10 cellular contexts compared by ENCODE assay signal in genomic region chr9:112218908-112219307, GRCh38. TPM values are rescaled to one million over a fixed set of nuclear protein-coding genes. Genes with fewer than 3 reads are reported as not detected.
DNase-seq lines count a peak whose midpoint lies in the region; ATAC-seq and TF ChIP-seq lines count a peak whose summit lies in the region.
"Had no signal": no experiment of that assay in that cellular context is flagged by ENCODE, and none has a peak within 500 bp of the region (broad histone marks: within the 10 kb centered on the region; RNA-seq: fewer than 3 reads in every experiment).

No MANE protein-coding gene starts in this region.

- H2AK5ac ChIP-seq in trophoblast cell (ENCODE audit: low read length), result no peak overlapping the region

- no peak overlapping the region for H3K4me2 ChIP-seq in trophoblast cell (ENCODE audit: low read length)

- H4K8ac ChIP-seq in trophoblast cell (ENCODE audit: low read depth, low read length), result no peak overlapping the region

- H3K79me1 ChIP-seq in trophoblast cell (ENCODE audit: low read length), result no peaks in the 10 kb centered on the region

- no CpG with 5 or more reads among the region's 3 CpGs for WGBS in trophoblast cell (ENCODE audit: extremely low coverage, insufficient coverage, insufficient read length)

- no peak overlapping the region for H2AFZ ChIP-seq in trophoblast cell (ENCODE audit: insufficient read depth, low read length, poor library complexity)

- no peak overlapping the region for H3K4me3 ChIP-seq in GM12864 (ENCODE audit: low read depth, low read length)
- H3K4me3 ChIP-seq in trophoblast cell (ENCODE audit: low read depth, low read length), result no peak overlapping the region
- H3K4me3 ChIP-seq: lung had no signal

- no peak overlapping the region for H2BK120ac ChIP-seq in trophoblast cell (ENCODE audit: insufficient read depth, low read length, poor library complexity)

- peaks cover 11% of the 10 kb centered on the region in 2 experiments for H3K36me3 ChIP-seq in trophoblast cell (ENCODE audit: control insufficient read depth in 1 of 2, insufficient read depth in 2 of 2, low read length in 2 of 2)

- no peak overlapping the region for H3K14ac ChIP-seq in trophoblast cell (ENCODE audit: low read length)

- no peak overlapping the region for H3K23ac ChIP-seq in trophoblast cell (ENCODE audit: low read length)

- peak overlapping the region; percentile 61 for H3K27ac Mint-ChIP-seq in activated CD4-positive, alpha-beta memory T cell treated with anti-CD3 and anti-CD28 coated beads, Interleukin-2, amount 10 ng/mL, durations not matched to agents 7 days and 5 days
- no peak overlapping the region for H3K27ac Mint-ChIP-seq in WTC11

- no peak overlapping the region for H4K12ac ChIP-seq in trophoblast cell (ENCODE audit: low read depth, low read length)

- peak; percentile 88 for DNase-seq in GM12864 (ENCODE audit: low read depth)
- DNase-seq in activated CD4-positive, alpha-beta memory T cell treated with anti-CD3 and anti-CD28 coated beads, Interleukin-2, amount 10 ng/mL, durations not matched to agents 7 days and 5 days, result peak; percentile 21
- no peak for DNase-seq in trophoblast cell
- DNase-seq in NCI-H1092 (lab: John Stamatoyannopoulos, UW), result no peak
- no peak for DNase-seq in WTC11 (ENCODE audit: low spot score)
- DNase-seq in superior temporal gyrus (ENCODE audit: extremely low spot score), result no peak
- DNase-seq: NCI-H146 had no signal

- POLR2A ChIA-PET in activated CD4-positive, alpha-beta memory T cell treated with anti-CD3 and anti-CD28 coated beads, Interleukin-2, amount 10 ng/mL, durations not matched to agents 7 days and 5 days (lab: Charles Lee), result interaction anchor here (1.0 to 2.4 kb wide), 10 partner anchors 9 to 160 kb away, joined by 3 to 17 read pairs (median 4); partner anchors contain the start of genes PTBP3 and SUSD1
- POLR2A ChIA-PET in WTC11 (lab: Charles Lee), result interaction anchor here (0.6 kb wide), 1 partner anchor 84 kb away, joined by 3 read pairs; no protein-coding TSS in a partner anchor

- no peak overlapping the region for H2BK12ac ChIP-seq in trophoblast cell (ENCODE audit: low read length)

- H3K4me1 ChIP-seq in trophoblast cell (ENCODE audit: control insufficient read depth in 1 of 2, insufficient read depth in 2 of 2, low read length in 2 of 2), result no peaks in the 10 kb centered on the region

- peaks cover 63% of the 10 kb centered on the region for H3K36me3 Mint-ChIP-seq in activated CD4-positive, alpha-beta memory T cell treated with anti-CD3 and anti-CD28 coated beads, Interleukin-2, amount 10 ng/mL, durations not matched to agents 7 days and 5 days (ENCODE audit: low read depth)
- H3K36me3 Mint-ChIP-seq in WTC11, result peaks cover 13% of the 10 kb centered on the region

- H3K27ac ChIP-seq in trophoblast cell (ENCODE audit: low read depth, low read length), result no peak overlapping the region

- no peaks in the 10 kb centered on the region for H3K27me3 Mint-ChIP-seq in activated CD4-positive, alpha-beta memory T cell treated with anti-CD3 and anti-CD28 coated beads, Interleukin-2, amount 10 ng/mL, durations not matched to agents 7 days and 5 days
- H3K27me3 Mint-ChIP-seq in WTC11 (ENCODE audit: low read depth), result no peaks in the 10 kb centered on the region

- peak overlapping the region; percentile 25 for H3K4me3 Mint-ChIP-seq in activated CD4-positive, alpha-beta memory T cell treated with anti-CD3 and anti-CD28 coated beads, Interleukin-2, amount 10 ng/mL, durations not matched to agents 7 days and 5 days
- H3K4me3 Mint-ChIP-seq in WTC11, result no peak overlapping the region

- no peak overlapping the region for H3K4ac ChIP-seq in trophoblast cell (ENCODE audit: low read depth, low read length)

- H3K9me3 ChIP-seq in trophoblast cell (ENCODE audit: insufficient read depth, low read depth, low read length), result no peaks in the 10 kb centered on the region

- no peak overlapping the region for H2BK5ac ChIP-seq in trophoblast cell (ENCODE audit: low read depth, low read length, poor library complexity)

- H3K9me3 Mint-ChIP-seq in activated CD4-positive, alpha-beta memory T cell treated with anti-CD3 and anti-CD28 coated beads, Interleukin-2, amount 10 ng/mL, durations not matched to agents 7 days and 5 days, result no peaks in the 10 kb centered on the region
- H3K9me3 Mint-ChIP-seq in WTC11, result no peaks in the 10 kb centered on the region

- CTCF ChIA-PET in activated CD4-positive, alpha-beta memory T cell treated with anti-CD3 and anti-CD28 coated beads, Interleukin-2, amount 10 ng/mL, durations not matched to agents 7 days and 5 days (lab: Charles Lee), result interaction anchor here (0.8 to 1.5 kb wide), 5 partner anchors 7 to 116 kb away, joined by 3 to 5 read pairs (median 3); no protein-coding TSS in a partner anchor
- CTCF ChIA-PET in WTC11 (lab: Charles Lee), result interaction anchor here (1.0 to 1.2 kb wide), 2 partner anchors 106 to 115 kb away, joined by 4 read pairs; partner anchors contain the start of gene PTBP3

- H3K18ac ChIP-seq in trophoblast cell (ENCODE audit: low read length), result no peak overlapping the region

- H3K79me2 ChIP-seq in trophoblast cell (ENCODE audit: control insufficient read depth, insufficient read depth, low read length, poor library complexity), result no peaks in the 10 kb centered on the region

- H3K9ac ChIP-seq in trophoblast cell (ENCODE audit: low read length), result no peak overlapping the region

- no peaks in the 10 kb centered on the region for H3K27me3 ChIP-seq in trophoblast cell (ENCODE audit: insufficient read depth, low read length)

- no peak overlapping the region for H4K91ac ChIP-seq in trophoblast cell (ENCODE audit: low read depth, low read length)

- ATAC-seq in GM19395 (IDR thresholded peaks at IDR 0.05; ENCODE audit: unreplicated experiment) (peak; percentile 98), HG03060 (IDR thresholded peaks at IDR 0.05; ENCODE audit: low read depth, unreplicated experiment) (peak; percentile 80), WTC11 (no peak)

- no peak for TF ChIP-seq CTCF in GM12864 (IDR thresholded peaks at IDR 0.05; ENCODE audit: low read depth, low read length, missing control alignments)
- TF ChIP-seq CTCF in WTC11 (IDR thresholded peaks at IDR 0.05), result no peak

- H3K4me1 Mint-ChIP-seq in activated CD4-positive, alpha-beta memory T cell treated with anti-CD3 and anti-CD28 coated beads, Interleukin-2, amount 10 ng/mL, durations not matched to agents 7 days and 5 days, result peaks cover 34% of the 10 kb centered on the region
- peaks cover 6% of the 10 kb centered on the region for H3K4me1 Mint-ChIP-seq in WTC11

TF ChIP-seq in WTC11, 78 proteins besides CTCF, POLR2A, EP300 and RAD21 (continues in another document):
- TF ChIP-seq ZMAT4 (CRISPR knock-in tag; IDR thresholded peaks at IDR 0.05) (no peak), ZNF423 (CRISPR knock-in tag; IDR thresholded peaks at IDR 0.05) (no peak), SP1 (CRISPR knock-in tag; conservative IDR thresholded peaks at IDR 0.05) (no peak), NR3C1 (CRISPR knock-in tag; conservative IDR thresholded peaks at IDR 0.05; ENCODE audit: low read depth) (no peak), HMGA2 (CRISPR knock-in tag; IDR thresholded peaks at IDR 0.05) (no peak), TEAD4 (CRISPR knock-in tag; IDR thresholded peaks at IDR 0.05) (no peak), MAX (CRISPR knock-in tag; IDR thresholded peaks at IDR 0.05) (no peak), CBFB (CRISPR knock-in tag; IDR thresholded peaks at IDR 0.05; ENCODE audit: low read depth) (no peak), SOX15 (CRISPR knock-in tag; IDR thresholded peaks at IDR 0.05) (no peak), KAT7 (CRISPR knock-in tag; IDR thresholded peaks at IDR 0.05; ENCODE audit: borderline replicate concordance) (no peak)
- TF ChIP-seq, protein P1, sequence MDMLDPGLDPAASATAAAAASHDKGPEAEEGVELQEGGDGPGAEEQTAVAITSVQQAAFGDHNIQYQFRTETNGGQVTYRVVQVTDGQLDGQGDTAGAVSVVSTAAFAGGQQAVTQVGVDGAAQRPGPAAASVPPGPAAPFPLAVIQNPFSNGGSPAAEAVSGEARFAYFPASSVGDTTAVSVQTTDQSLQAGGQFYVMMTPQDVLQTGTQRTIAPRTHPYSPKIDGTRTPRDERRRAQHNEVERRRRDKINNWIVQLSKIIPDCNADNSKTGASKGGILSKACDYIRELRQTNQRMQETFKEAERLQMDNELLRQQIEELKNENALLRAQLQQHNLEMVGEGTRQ (CRISPR knock-in tag; IDR thresholded peaks at IDR 0.05), result no peak
- TF ChIP-seq, protein P2, sequence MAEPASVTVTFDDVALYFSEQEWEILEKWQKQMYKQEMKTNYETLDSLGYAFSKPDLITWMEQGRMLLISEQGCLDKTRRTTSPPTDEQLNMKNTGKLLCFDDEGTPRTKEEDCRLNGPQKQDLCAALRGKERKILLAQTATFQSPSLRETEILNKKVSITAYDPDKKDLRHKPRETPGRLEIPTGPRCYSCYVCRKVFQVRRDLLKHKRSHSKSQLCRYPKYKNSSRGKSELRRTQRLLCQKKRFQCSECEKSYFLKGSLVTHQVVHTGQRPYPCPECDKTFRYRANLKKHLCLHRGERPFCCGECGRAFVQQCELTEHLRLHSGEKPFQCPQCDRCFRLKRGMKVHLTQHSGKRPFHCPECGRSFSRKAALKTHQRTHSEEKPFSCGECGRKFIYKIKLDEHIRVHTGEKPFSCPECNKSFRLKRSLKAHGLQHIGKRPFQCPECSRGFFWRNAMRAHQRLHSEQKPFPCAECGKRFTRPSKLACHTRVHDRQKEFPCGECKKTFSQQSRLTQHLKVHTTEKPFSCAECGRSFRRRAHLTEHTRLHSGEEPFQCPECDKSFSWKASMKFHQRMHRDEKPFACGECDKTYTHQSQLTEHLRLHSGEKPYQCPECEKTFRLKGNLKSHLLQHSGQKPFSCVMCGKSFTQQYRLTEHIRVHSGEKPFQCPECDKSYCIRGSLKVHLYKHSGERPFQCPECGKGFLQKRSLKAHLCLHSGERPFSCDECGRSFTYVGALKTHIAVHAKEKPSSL (CRISPR knock-in tag; conservative IDR thresholded peaks at IDR 0.05), result no peak

RNA-seq across cellular contexts. Expression of gene SUSD1, which starts 43.8 kb away (rescaled TPM):
- total RNA-seq in activated CD4-positive, alpha-beta memory T cell treated with anti-CD3 and anti-CD28 coated beads, Interleukin-2, amount 10 ng/mL, durations not matched to agents 7 days and 5 days, result 10 to 100 TPM; 18.4 TPM
- 15.6 TPM in 2 replicates for polyA plus RNA-seq in trophoblast cell (2013)
- 4.4 to 5.7 TPM (median 5.1 TPM) in 3 replicates for total RNA-seq in WTC11 (2021)

Comparison
In these comparisons a context has a peak if more than half of its experiments do, and no peak if none do; other contexts are left out.
1. DNase-seq: peak in GM12864 (single experiment) and activated CD4-positive, alpha-beta memory T cell treated with anti-CD3 and anti-CD28 coated beads, Interleukin-2, amount 10 ng/mL, durations not matched to agents 7 days and 5 days (single experiment); none in trophoblast cell (0 of 2), NCI-H1092 (single experiment), WTC11 (single experiment) and superior temporal gyrus (single experiment).